17 cellular contexts compared by ENCODE assay signal in genomic region chr4:131426023-131426758, GRCh38.
DNase-seq lines count a peak whose midpoint lies in the region; ATAC-seq, FAIRE-seq and TF ChIP-seq lines count a peak whose summit lies in the region.
"Had no signal": no experiment of that assay in that cellular context is flagged by ENCODE, and none has a peak within 500 bp of the region (broad histone marks: within the 10 kb centered on the region; RNA-seq: fewer than 3 reads in every experiment).

No MANE protein-coding gene starts in this region.

- no peak overlapping the region for H3K4me2 ChIP-seq in HepG2 (ENCODE audit: low read depth, low read length)
- H3K4me2 ChIP-seq: A549 had no signal

- CTCF ChIA-PET in HepG2 (lab: Yijun Ruan, JAX; ENCODE audit: low intra/inter-chr PET ratio, low total read pairs) = no interaction called here

- no peak for TF ChIP-seq CTCF in HepG2 (CRISPR knock-in tag; IDR thresholded peaks at IDR 0.05)
- TF ChIP-seq CTCF in right lobe of liver (IDR thresholded peaks at IDR 0.05) = no peak
- no peak for TF ChIP-seq CTCF in NB4 (IDR thresholded peaks at IDR 0.05; ENCODE audit: low read depth, low read length)
- no peak for TF ChIP-seq CTCF in foreskin keratinocyte (conservative IDR thresholded peaks at IDR 0.05)
- no peak for TF ChIP-seq CTCF in gastrocnemius medialis (IDR thresholded peaks at IDR 0.05 in 4 of 5, conservative IDR thresholded peaks at IDR 0.05 in 1 of 5)
- TF ChIP-seq CTCF in suprapubic skin (IDR thresholded peaks at IDR 0.05) = no peak

- in situ Hi-C loops in HepG2 (cut with HindIII; ENCODE audit: extremely low pct_ligation_motif_present, low pct_unique_long_range_greater_than_20kb) = no loop called here
- in situ Hi-C loops in gastrocnemius medialis (cut with MboI; ENCODE audit: low sequenced_read_pairs in 4 of 4) = no loop called here

- H4K20me1 ChIP-seq in HepG2 (ENCODE audit: insufficient read depth, low read length) = no peaks in the 10 kb centered on the region

- H3K36me3 ChIP-seq in HepG2 (replicated peaks in 1 of 2; ENCODE audit: control insufficient read depth in 1 of 2, insufficient read depth in 2 of 2, low read length in 2 of 2) (no peaks in the 10 kb centered on the region), right lobe of liver (no peaks in the 10 kb centered on the region), gastrocnemius medialis (no peaks in the 10 kb centered on the region), suprapubic skin (no peaks in the 10 kb centered on the region)
- H3K36me3 ChIP-seq: adrenal gland, colonic mucosa, thoracic aorta had no signal

- no peaks in the 10 kb centered on the region for H3K4me1 ChIP-seq in HepG2 (ENCODE audit: insufficient read depth, low read length)
- H3K4me1 ChIP-seq in right lobe of liver = no peaks in the 10 kb centered on the region
- no peaks in the 10 kb centered on the region for H3K4me1 ChIP-seq in foreskin keratinocyte
- H3K4me1 ChIP-seq in gastrocnemius medialis = no peaks in the 10 kb centered on the region
- no peaks in the 10 kb centered on the region for H3K4me1 ChIP-seq in suprapubic skin
- H3K4me1 ChIP-seq: A549, adrenal gland, colonic mucosa had no signal

- no peak for TF ChIP-seq RAD21 in HepG2 (CRISPR knock-in tag; IDR thresholded peaks at IDR 0.05)

- H3K79me2 ChIP-seq in HepG2 (ENCODE audit: insufficient read depth, low read length) = no peaks in the 10 kb centered on the region

- H3K9ac ChIP-seq in HepG2 (ENCODE audit: insufficient read depth, low read depth, low read length) = no peak overlapping the region

- FAIRE-seq in HepG2 (lab: Jason Lieb, UNC) = no peak
- FAIRE-seq: A549 had no signal

- TF ChIP-seq POLR2A in HepG2 (IDR thresholded peaks at IDR 0.05; ENCODE audit: insufficient read depth in 1 of 2, low read depth in 2 of 2, low read length in 2 of 2) (no peak), right lobe of liver (IDR thresholded peaks at IDR 0.05) (no peak), NB4 (IDR thresholded peaks at IDR 0.05; ENCODE audit: extremely low read depth, insufficient read length) (no peak), gastrocnemius medialis (IDR thresholded peaks at IDR 0.05) (no peak), suprapubic skin (IDR thresholded peaks at IDR 0.05) (no peak)

- H3K9me3 ChIP-seq in HepG2 (ENCODE audit: low read length) (peaks cover 7% of the 10 kb centered on the region; the same call in 1 of the 2 replicates), right lobe of liver (no peaks in the 10 kb centered on the region), gastrocnemius medialis (no peaks in the 10 kb centered on the region), suprapubic skin (no peaks in the 10 kb centered on the region)
- H3K9me3 ChIP-seq: A549, adrenal gland, colonic mucosa, thoracic aorta had no signal

- H3K27me3 ChIP-seq in HepG2 (ENCODE audit: control insufficient read depth in 1 of 2, insufficient read depth in 2 of 2, low read length in 2 of 2) = no peaks in the 10 kb centered on the region
- no peaks in the 10 kb centered on the region for H3K27me3 ChIP-seq in right lobe of liver
- H3K27me3 ChIP-seq in foreskin keratinocyte = no peaks in the 10 kb centered on the region
- no peaks in the 10 kb centered on the region for H3K27me3 ChIP-seq in gastrocnemius medialis
- H3K27me3 ChIP-seq in suprapubic skin = no peaks in the 10 kb centered on the region
- H3K27me3 ChIP-seq: adrenal gland, colonic mucosa had no signal

- POLR2A ChIA-PET in HepG2 (lab: Yijun Ruan, JAX) = no interaction called here

- WGBS in HepG2 (ENCODE audit: low lambda C conversion rate) = 13% methylated on average over 3 of the region's 3 CpGs
- 48% methylated on average over 3 of the region's 3 CpGs for WGBS in right lobe of liver (ENCODE audit: insufficient coverage, low coverage, low lambda C conversion rate, missing lambda C conversion rate)
- 89% methylated on average over 3 of the region's 3 CpGs for WGBS in suprapubic skin

- BruUV-seq in HepG2 (replicated peaks; lab: Mats Ljungman, UMichigan) = no TSS peak

- H3K4me3 ChIP-seq in HepG2 (replicated peaks in 1 of 3; ENCODE audit: insufficient read depth in 1 of 3, low read depth in 2 of 3, low read length in 3 of 3) (no peak overlapping the region), right lobe of liver (no peak overlapping the region), NB4 (ENCODE audit: low read depth, low read length) (no peak overlapping the region), gastrocnemius medialis (no peak overlapping the region), suprapubic skin (no peak overlapping the region)
- H3K4me3 ChIP-seq: A549, adrenal gland, colonic mucosa, thoracic aorta had no signal

- no peak for DNase-seq in HepG2 (ENCODE audit: low spot score)
- DNase-seq in right lobe of liver = no peak
- DNase-seq in NB4 (ENCODE audit: low read depth) = peak; percentile 43
- DNase-seq in foreskin keratinocyte = no peak
- no peak for DNase-seq in gastrocnemius medialis
- no peak for DNase-seq in suprapubic skin (ENCODE audit: low spot score in 2 of 2)
- DNase-seq: activated CD4-positive, alpha-beta T cell treated with anti-CD3 and anti-CD28 coated beads for 1 hour; activated T-cell treated with anti-CD3 and anti-CD28 coated beads, Interleukin-2, amount 50 U/mL, for 24 hours; adrenal gland; colonic mucosa; DMS 273 treated with DMSO at 0.1 percent for 48 hours; NCI-H187; NK-92 treated with Interleukin-12 subunit alpha and Interleukin-12 subunit beta, amount 100 ng/mL, for 24 hours had no signal

- no peak overlapping the region for H2AFZ ChIP-seq in HepG2 (ENCODE audit: low read length)

- H3K27ac ChIP-seq in HepG2 (ENCODE audit: extremely low read length, insufficient read depth, low read length) (no peak overlapping the region), right lobe of liver (no peak overlapping the region), foreskin keratinocyte (no peak overlapping the region), gastrocnemius medialis (no peak overlapping the region), suprapubic skin (no peak overlapping the region)
- H3K27ac ChIP-seq: A549, adrenal gland, colonic mucosa, thoracic aorta had no signal

- no peak for ATAC-seq in HepG2
- no peak for ATAC-seq in right lobe of liver
- ATAC-seq in HG02938 (IDR thresholded peaks at IDR 0.05; ENCODE audit: unreplicated experiment) = peak; percentile 94
- ATAC-seq in foreskin keratinocyte = no peak
- ATAC-seq in gastrocnemius medialis = no peak
- no peak for ATAC-seq in GM21737 (IDR thresholded peaks at IDR 0.05; ENCODE audit: unreplicated experiment)
- ATAC-seq: A549 had no signal

- intact Hi-C loops in HepG2 (cut with micrococcal nuclease; ENCODE audit: unreplicated experiment) (no loop called here), right lobe of liver (cut with DNase I) (no loop called here), gastrocnemius medialis (cut with DNase I; ENCODE audit: low total_unique reads) (no loop called here)

- TF ChIP-seq EP300 in HepG2 (IDR thresholded peaks at IDR 0.05; ENCODE audit: low read depth in 2 of 2, low read length in 2 of 2) (no peak), HepG2 (CRISPR knock-in tag; IDR thresholded peaks at IDR 0.05; ENCODE audit: borderline replicate concordance) (no peak), suprapubic skin (IDR thresholded peaks at IDR 0.05) (no peak)

TF ChIP-seq in HepG2, 621 proteins besides CTCF, POLR2A, EP300 and RAD21:
- TF ChIP-seq RAD51 (IDR thresholded peaks at IDR 0.05; ENCODE audit: borderline replicate concordance) (0 out of 2 replicates have a peak, but pooled peaks have one; percentile 9), SNRNP70 (IDR thresholded peaks at IDR 0.05; ENCODE audit: low read depth, low read length) (no peak)
